In genomic region chr17:69236464-69236863, GRCh38 we compare ENCODE assay signal across 18 cellular contexts.
"Had no signal": no experiment of that assay in that cellular context is flagged by ENCODE, and none has a peak within 500 bp of the region (broad histone marks: within the 10 kb centered on the region; RNA-seq: fewer than 3 reads in every experiment).

No MANE protein-coding gene starts in this region.

- H3K9me3 ChIP-seq: colonic mucosa, lower lobe of right lung had no signal

- H3K4me3 ChIP-seq: colonic mucosa, esophagus muscularis mucosa, gastrocnemius medialis, heart right ventricle, left lung, lower lobe of right lung, mucosa of descending colon had no signal

- H3K27ac ChIP-seq: colonic mucosa, esophagus muscularis mucosa, gastrocnemius medialis, heart right ventricle, left lung, lower lobe of right lung had no signal

- DNase-seq: colonic mucosa; cortex of kidney; effector CD8-positive, alpha-beta T cell; foreskin fibroblast; foreskin melanocyte; gastrocnemius medialis; glutamatergic neuron; head of caudate nucleus; heart right ventricle; hippocampal formation; left cardiac atrium; left lung; left ventricle myocardium superior; lower lobe of right lung; mesenchymal stem cell; mucosa of descending colon; naive B cell had no signal

- H3K27me3 ChIP-seq: colonic mucosa, esophagus muscularis mucosa, gastrocnemius medialis, heart right ventricle, left lung had no signal

- H3K36me3 ChIP-seq: colonic mucosa, left lung, lower lobe of right lung had no signal

- H3K4me1 ChIP-seq: colonic mucosa, gastrocnemius medialis, lower lobe of right lung had no signal
